Comparison of ENCODE assay signal across 9 cellular contexts in the genomic region with DNA sequence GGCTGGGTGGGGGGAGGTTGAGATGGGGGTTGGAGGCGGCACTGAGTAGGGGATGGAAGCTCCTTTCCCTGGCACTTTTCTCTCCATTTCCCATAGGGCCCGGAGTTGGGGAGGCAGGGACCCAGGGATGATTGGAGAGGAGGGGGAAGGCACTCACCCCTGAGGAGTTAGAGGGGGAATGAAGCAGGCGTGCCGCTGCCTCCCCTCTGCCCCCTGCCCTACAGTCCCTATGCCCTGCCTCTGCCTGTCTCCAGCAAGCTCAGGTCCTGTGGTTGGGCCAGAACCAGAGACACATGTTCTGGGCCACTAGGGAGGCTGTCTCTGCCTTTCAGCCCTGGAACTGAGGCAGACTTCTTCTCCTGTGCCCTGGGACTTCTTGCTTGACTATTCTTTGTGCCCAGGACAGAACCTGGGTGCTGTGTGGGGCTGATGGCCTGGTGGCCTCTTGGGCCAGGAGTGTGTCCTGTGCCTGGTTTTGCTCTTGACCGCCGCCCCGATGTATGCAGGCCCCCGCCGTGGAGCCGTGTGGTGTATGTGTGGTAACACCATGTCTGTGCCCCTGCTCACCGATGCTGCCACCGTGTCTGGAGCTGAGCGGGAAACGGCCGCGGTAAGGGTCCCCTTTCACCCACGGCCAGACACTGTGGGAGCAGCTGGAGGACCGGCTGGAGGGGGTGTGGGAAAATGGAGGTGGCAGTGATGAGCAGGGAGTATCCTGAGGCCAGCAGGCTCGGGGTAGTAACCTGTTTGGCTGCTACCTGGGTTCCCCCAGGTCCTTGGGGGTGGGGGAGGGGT. TPM values are rescaled to one million over a fixed set of nuclear protein-coding genes. Genes with fewer than 3 reads are reported as not detected.
DNase-seq lines count a peak whose midpoint lies in the region; ATAC-seq and TF ChIP-seq lines count a peak whose summit lies in the region.
"Had no signal": no experiment of that assay in that cellular context is flagged by ENCODE, and none has a peak within 500 bp of the region (broad histone marks: within the 10 kb centered on the region; RNA-seq: fewer than 3 reads in every experiment).

No MANE protein-coding gene starts in this region.

- TF ChIP-seq CTCF in heart right ventricle (IDR thresholded peaks at IDR 0.05), result no peak
- TF ChIP-seq CTCF in brain (conservative IDR thresholded peaks at IDR 0.05), result no peak

- peaks cover 4 to 37% (median 27%) of the 10 kb centered on the region in 9 donors for H3K4me1 ChIP-seq in heart right ventricle
- no peaks in the 10 kb centered on the region for H3K4me1 ChIP-seq in urinary bladder (ENCODE audit: insufficient read depth)

- H3K4me3 Mint-ChIP-seq in brain (peak overlapping the region; percentile 94 to 98 (median 97)), memory B cell (peak overlapping the region; percentile 97)

- H3K27ac ChIP-seq in heart right ventricle, result peak overlapping the region in 3 of 10 donors; percentile 84 to 90 (median 84)
- no peak overlapping the region for H3K27ac ChIP-seq in urinary bladder (ENCODE audit: low read depth)

- H3K27me3 ChIP-seq in heart right ventricle, result no peaks in the 10 kb centered on the region

- H3K4me3 ChIP-seq in heart right ventricle, result peak overlapping the region in 9 of 10 donors; percentile 67 to 88 (median 82)
- H3K4me3 ChIP-seq in urinary bladder (ENCODE audit: low read depth, low read length), result peak overlapping the region; percentile 83

- WGBS in heart right ventricle, 2 donors, result 71% methylated on average over 19 of the region's 19 CpGs
- 62% methylated on average over 19 of the region's 19 CpGs for WGBS in urinary bladder

- H3K36me3 ChIP-seq in heart right ventricle (peaks cover 0 to 60% (median 22%) of the 10 kb centered on the region in 9 donors), urinary bladder (ENCODE audit: insufficient read depth) (no peaks in the 10 kb centered on the region)

- H3K27ac Mint-ChIP-seq in brain (peak overlapping the region; percentile 93 to 98 (median 96)), memory B cell (no peak overlapping the region)

- H3K9me3 Mint-ChIP-seq in brain (no peaks in the 10 kb centered on the region), memory B cell (no peaks in the 10 kb centered on the region)

- ATAC-seq in heart right ventricle, result no peak
- no peak for ATAC-seq in left ventricle myocardium superior
- peak; percentile 14 for ATAC-seq in memory B cell (ENCODE audit: low read depth)
- ATAC-seq in GM18870 (IDR thresholded peaks at IDR 0.05; ENCODE audit: unreplicated experiment), result no peak

- peaks cover 20% of the 10 kb centered on the region for H3K36me3 Mint-ChIP-seq in brain
- H3K36me3 Mint-ChIP-seq in memory B cell, result peaks cover 18% of the 10 kb centered on the region

- peaks cover 42% of the 10 kb centered on the region for H3K4me1 Mint-ChIP-seq in brain
- H3K4me1 Mint-ChIP-seq in memory B cell, result peaks cover 19% of the 10 kb centered on the region

- DNase-seq in heart right ventricle (no peak), left ventricle myocardium superior (no peak), memory B cell (ENCODE audit: low spot score in 2 of 2) (peak in 1 of 2 donors; percentile 13)
- no peak for DNase-seq in NK-92 treated with Interleukin-12 subunit alpha and Interleukin-12 subunit beta, amount 100 ng/mL, for 24 hours (lab: John Stamatoyannopoulos, UW)
- DNase-seq in activated CD4-positive, alpha-beta T cell treated with anti-CD3 and anti-CD28 coated beads for 48 hours, result no peak
- DNase-seq: GDM1 had no signal

- H3K27me3 Mint-ChIP-seq in brain (peaks cover 12% of the 10 kb centered on the region), memory B cell (no peaks in the 10 kb centered on the region)

- H3K9me3 ChIP-seq in heart right ventricle, result no peaks in the 10 kb centered on the region

- intact Hi-C loops in heart right ventricle (cut with DNase I), result no loop called here
- intact Hi-C loops in left ventricle myocardium superior (cut with micrococcal nuclease), result no loop called here

RNA-seq across cellular contexts. Expression of a gene that starts 1.4 kb away (rescaled TPM):
- total RNA-seq in heart right ventricle (10 to 100 TPM; 22.0 to 31.9 (median 27.0) TPM), left ventricle myocardium superior (28.9 TPM), urinary bladder (15.8 TPM)
- polyA plus RNA-seq in heart right ventricle (10 to 100 TPM; 25.8 to 54.5 TPM), brain (ENCODE audit: insufficient read depth, low read depth, low replicate concordance) (53.3 TPM), urinary bladder (40.6 TPM)

RNA-seq across cellular contexts. Expression of a gene that starts 8.2 kb away (rescaled TPM):
- total RNA-seq in heart right ventricle (10 to 100 TPM in 2 of 10 donors, 1 to 10 TPM in 8; 5.3 to 14.1 (median 7.9) TPM), left ventricle myocardium superior (5.1 TPM), urinary bladder (11.2 TPM)
- polyA plus RNA-seq in heart right ventricle (10 to 100 TPM; 14.9 to 22.2 TPM), brain (ENCODE audit: insufficient read depth, low read depth, low replicate concordance) (20.7 TPM), urinary bladder (20.2 TPM)

RNA-seq across cellular contexts. Expression of a gene that starts 14.1 kb away (rescaled TPM):
- total RNA-seq in heart right ventricle (10 to 100 TPM; 37.6 to 52.8 (median 43.3) TPM), left ventricle myocardium superior (44.7 TPM), urinary bladder (43.6 TPM)
- polyA plus RNA-seq in heart right ventricle (10 to 100 TPM; 25.3 to 71.7 TPM), brain (ENCODE audit: insufficient read depth, low read depth, low replicate concordance) (79.2 TPM), urinary bladder (49.2 TPM)

RNA-seq across cellular contexts. Expression of a gene that starts 32.9 kb away (rescaled TPM):
- 10 to 100 TPM; 27.8 to 44.3 (median 40.1) TPM for total RNA-seq in heart right ventricle
- polyA plus RNA-seq in heart right ventricle, result 10 to 100 TPM; 25.7 to 26.9 TPM
- 33.5 TPM for total RNA-seq in left ventricle myocardium superior
- polyA plus RNA-seq in brain (ENCODE audit: insufficient read depth, low read depth, low replicate concordance), result 60.1 TPM
- total RNA-seq in urinary bladder, result 29.3 TPM
- polyA plus RNA-seq in urinary bladder, result 42.3 TPM

RNA-seq across cellular contexts. Expression of a gene that starts 49.1 kb away (rescaled TPM):
- 10 to 100 TPM; 28.3 to 39.0 (median 34.3) TPM for total RNA-seq in heart right ventricle
- polyA plus RNA-seq in heart right ventricle, result 10 to 100 TPM; 11.2 to 14.9 TPM
- total RNA-seq in left ventricle myocardium superior, result 35.8 TPM
- 26.9 TPM for polyA plus RNA-seq in brain (ENCODE audit: insufficient read depth, low read depth, low replicate concordance)
- total RNA-seq in urinary bladder, result 17.3 TPM
- 21.5 TPM for polyA plus RNA-seq in urinary bladder
